In the genomic region with DNA sequence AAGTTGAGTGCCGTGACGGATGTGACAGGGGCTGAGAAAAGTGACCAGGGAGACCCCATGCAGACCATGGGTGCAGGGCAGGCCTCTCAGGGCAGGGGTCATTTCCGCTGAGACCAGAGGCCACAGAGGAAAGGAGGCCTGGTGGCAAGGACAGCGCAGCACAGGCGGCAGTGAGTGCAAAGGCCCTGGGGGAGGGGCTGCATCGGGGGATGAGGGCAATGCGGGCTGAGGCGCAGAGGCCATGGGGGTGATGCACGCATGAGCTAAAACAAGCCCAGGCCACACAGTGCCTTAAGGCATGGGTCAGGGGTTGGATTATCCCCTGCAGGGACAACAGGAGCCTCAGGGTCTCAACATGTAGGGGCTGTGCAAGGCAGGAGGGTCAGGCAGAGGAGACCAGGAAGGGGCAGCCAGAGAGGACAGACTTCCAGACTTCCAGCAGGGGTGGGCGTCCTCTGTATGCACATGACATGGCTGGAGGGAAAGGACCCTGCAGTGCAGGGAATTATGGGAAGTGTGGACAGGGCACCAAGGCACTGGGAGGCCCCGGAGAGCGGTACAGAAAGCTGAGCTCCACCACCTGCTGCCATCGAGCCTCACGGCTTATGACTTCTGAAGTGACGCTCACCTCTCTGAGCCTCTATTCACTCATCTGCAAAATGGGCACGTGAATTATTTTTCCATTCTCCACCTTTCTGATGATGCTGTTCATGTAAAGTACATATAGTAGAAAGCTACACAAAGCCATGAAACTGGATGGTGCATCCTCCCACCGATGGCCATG, we compare ENCODE assay signal across 1 cellular context.
A peak's percentile ranks its signal among the peaks of the same experiment; 100 is the strongest.
TF ChIP-seq lines count a peak whose summit lies in the region.

No MANE protein-coding gene starts in this region.

TF ChIP-seq in K562, 482 proteins besides CTCF, POLR2A, EP300 and RAD21:
- TF ChIP-seq TCF3 (CRISPR knock-in tag; IDR thresholded peaks at IDR 0.05) = no peak
- peak; percentile 25 for TF ChIP-seq RBM25 (IDR thresholded peaks at IDR 0.05; ENCODE audit: low read depth, low read length, severe bottlenecking)
- TF ChIP-seq, protein P1, sequence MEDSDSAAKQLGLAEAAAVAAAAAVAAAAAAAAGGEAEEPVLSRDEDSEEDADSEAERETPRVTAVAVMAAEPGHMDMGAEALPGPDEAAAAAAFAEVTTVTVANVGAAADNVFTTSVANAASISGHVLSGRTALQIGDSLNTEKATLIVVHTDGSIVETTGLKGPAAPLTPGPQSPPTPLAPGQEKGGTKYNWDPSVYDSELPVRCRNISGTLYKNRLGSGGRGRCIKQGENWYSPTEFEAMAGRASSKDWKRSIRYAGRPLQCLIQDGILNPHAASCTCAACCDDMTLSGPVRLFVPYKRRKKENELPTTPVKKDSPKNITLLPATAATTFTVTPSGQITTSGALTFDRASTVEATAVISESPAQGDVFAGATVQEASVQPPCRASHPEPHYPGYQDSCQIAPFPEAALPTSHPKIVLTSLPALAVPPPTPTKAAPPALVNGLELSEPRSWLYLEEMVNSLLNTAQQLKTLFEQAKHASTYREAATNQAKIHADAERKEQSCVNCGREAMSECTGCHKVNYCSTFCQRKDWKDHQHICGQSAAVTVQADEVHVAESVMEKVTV (CRISPR knock-in tag; IDR thresholded peaks at IDR 0.05) = no peak
- no peak for TF ChIP-seq HNRNPLL (IDR thresholded peaks at IDR 0.05; ENCODE audit: low read depth, low read length, poor library complexity, severe bottlenecking)
- TF ChIP-seq KLF16 (IDR thresholded peaks at IDR 0.05) = no peak
- TF ChIP-seq CSDE1 (IDR thresholded peaks at IDR 0.05) = no peak
- TF ChIP-seq ZNF717 (CRISPR knock-in tag; IDR thresholded peaks at IDR 0.05) = no peak
